ENCODE assay signal across 7 cellular contexts in genomic region chr16:34062620-34063253, GRCh38.
DNase-seq lines count a peak whose midpoint lies in the region; ATAC-seq and TF ChIP-seq lines count a peak whose summit lies in the region.
"Not testable (repeated sequence)": the region's sequence is repeated elsewhere in the genome, so short reads cannot be mapped to it uniquely, and the experiment has no call there.

No MANE protein-coding gene starts in this region.

- H3K4me3 Mint-ChIP-seq in activated naive CD8-positive, alpha-beta T cell treated with anti-CD3 and anti-CD28 coated beads, Interleukin-2, amount 50 U/mL, for 24 hours: not testable (repeated sequence)

- 57% methylated on average over 4 of the region's 4 CpGs for WGBS in right cardiac atrium
- 48 to 54% methylated on average over 4 of the region's 4 CpGs for WGBS in lower leg skin, 2 donors

- H3K79me2 ChIP-seq in fibroblast of lung (ENCODE audit: control insufficient read depth, insufficient read depth, low read length): not testable (repeated sequence)

- H3K36me3 ChIP-seq in fibroblast of lung (ENCODE audit: control insufficient read depth, insufficient read depth, low read length): not testable (repeated sequence)

- H3K9me3 Mint-ChIP-seq in activated naive CD8-positive, alpha-beta T cell treated with anti-CD3 and anti-CD28 coated beads, Interleukin-2, amount 50 U/mL, for 24 hours: peaks cover 46% of the 10 kb centered on the region

- H3K9me3 ChIP-seq in fibroblast of lung (ENCODE audit: control insufficient read depth, insufficient read depth, low read depth, low read length); right cardiac atrium (ENCODE audit: control insufficient read depth, low read length): not testable (repeated sequence)

- not testable (repeated sequence) for H4K20me1 ChIP-seq in fibroblast of lung (ENCODE audit: control insufficient read depth, extremely low read depth, insufficient read depth, low read length)

- TF ChIP-seq POLR2A in lower leg skin (IDR thresholded peaks at IDR 0.05): not testable (repeated sequence)

- TF ChIP-seq CTCF in fibroblast of lung (conservative IDR thresholded peaks at IDR 0.05 in 1 of 2, IDR thresholded peaks at IDR 0.05 in 1 of 2; ENCODE audit: low read depth in 1 of 2, low read length in 2 of 2); lower leg skin (IDR thresholded peaks at IDR 0.05): not testable (repeated sequence)

- DNase-seq in activated naive CD8-positive, alpha-beta T cell treated with anti-CD3 and anti-CD28 coated beads, Interleukin-2, amount 50 U/mL, for 24 hours; right cardiac atrium; lower leg skin (ENCODE audit: low spot score in 2 of 2); sciatic nerve (ENCODE audit: low spot score): not testable (repeated sequence)
- DNase-seq in fibroblast of lung (ENCODE audit: low read depth in 2 of 2): peak; percentile 4

- H3K4me1 Mint-ChIP-seq in activated naive CD8-positive, alpha-beta T cell treated with anti-CD3 and anti-CD28 coated beads, Interleukin-2, amount 50 U/mL, for 24 hours: not testable (repeated sequence)

- H3K27me3 Mint-ChIP-seq in activated naive CD8-positive, alpha-beta T cell treated with anti-CD3 and anti-CD28 coated beads, Interleukin-2, amount 50 U/mL, for 24 hours: not testable (repeated sequence)

- not testable (repeated sequence) for H3K4me2 ChIP-seq in fibroblast of lung (ENCODE audit: extremely low read depth, insufficient read depth, low read length)

- peaks cover 32% of the 10 kb centered on the region for H3K36me3 Mint-ChIP-seq in activated naive CD8-positive, alpha-beta T cell treated with anti-CD3 and anti-CD28 coated beads, Interleukin-2, amount 50 U/mL, for 24 hours (ENCODE audit: low read depth)

- intact Hi-C loops in right cardiac atrium (cut with DNase I); lower leg skin (cut with DNase I; ENCODE audit: low total_unique reads); sciatic nerve (cut with DNase I): not testable (repeated sequence)

- H3K4me3 ChIP-seq in fibroblast of lung (replicated peaks in 1 of 4; ENCODE audit: control extremely low read depth in 1 of 4, insufficient read depth in 1 of 4, low read depth in 3 of 4, low read length in 4 of 4); right cardiac atrium (ENCODE audit: low read length): not testable (repeated sequence)
- peak overlapping the region; percentile 0 for H3K4me3 ChIP-seq in lower leg skin (ENCODE audit: low read depth, poor library complexity, severe bottlenecking)

- not testable (repeated sequence) for H3K27me3 ChIP-seq in fibroblast of lung (ENCODE audit: control insufficient read depth, insufficient read depth, low read length); right cardiac atrium (ENCODE audit: control insufficient read depth, insufficient read depth)

- not testable (repeated sequence) for H3K4me1 ChIP-seq in fibroblast of lung (ENCODE audit: control insufficient read depth, extremely low read depth, insufficient read depth, low read length); right cardiac atrium (ENCODE audit: control insufficient read depth, insufficient read depth, low read length)

- H3K9ac ChIP-seq in fibroblast of lung (ENCODE audit: insufficient read depth, low read length): not testable (repeated sequence)

- not testable (repeated sequence) for H3K27ac Mint-ChIP-seq in activated naive CD8-positive, alpha-beta T cell treated with anti-CD3 and anti-CD28 coated beads, Interleukin-2, amount 50 U/mL, for 24 hours

- ATAC-seq in GM18907 (IDR thresholded peaks at IDR 0.05; ENCODE audit: unreplicated experiment) (peak; percentile 77), HG02763 (IDR thresholded peaks at IDR 0.05; ENCODE audit: unreplicated experiment) (peak; percentile 39), right cardiac atrium (peak; percentile 83 to 86), sciatic nerve (peak; percentile 85)
- peak; percentile 43 for ATAC-seq in activated naive CD8-positive, alpha-beta T cell treated with anti-CD3 and anti-CD28 coated beads, Interleukin-2, amount 50 U/mL, for 24 hours

- not testable (repeated sequence) for H2AFZ ChIP-seq in fibroblast of lung (ENCODE audit: low read length)

- H3K27ac ChIP-seq in fibroblast of lung (ENCODE audit: insufficient read depth, low read length); right cardiac atrium (ENCODE audit: low read length): not testable (repeated sequence)
